ENCODE assay signal across 26 cellular contexts in genomic region chr1:233998926-233999325, GRCh38.
DNase-seq lines count a peak whose midpoint lies in the region; ATAC-seq and TF ChIP-seq lines count a peak whose summit lies in the region.
"Had no signal": no experiment of that assay in that cellular context is flagged by ENCODE, and none has a peak within 500 bp of the region (broad histone marks: within the 10 kb centered on the region; RNA-seq: fewer than 3 reads in every experiment).

No MANE protein-coding gene starts in this region.

- peak overlapping the region; percentile 33 for H3K4me3 ChIP-seq in SJCRH30
- peak overlapping the region; percentile 33 for H3K4me3 ChIP-seq in neural cell (ENCODE audit: low read length)
- H3K4me3 ChIP-seq: dorsolateral prefrontal cortex, sigmoid colon, suprapubic skin, uterus had no signal

- ATAC-seq in T-helper 17 cell (no peak), GM21367 (IDR thresholded peaks at IDR 0.05; ENCODE audit: unreplicated experiment) (no peak)
- ATAC-seq: left cardiac atrium; naive thymus-derived CD8-positive, alpha-beta T cell had no signal

- peaks cover 17% of the 10 kb centered on the region for H3F3A ChIP-seq in neural cell (ENCODE audit: insufficient read depth, low read length, poor library complexity, severe bottlenecking)

- no peaks in the 10 kb centered on the region for H3K27me3 ChIP-seq in SJCRH30
- H3K27me3 ChIP-seq in neural cell (ENCODE audit: insufficient read depth, low read depth, low read length): no peaks in the 10 kb centered on the region
- H3K27me3 ChIP-seq: dorsolateral prefrontal cortex, sigmoid colon, uterus had no signal

- H3K4me2 ChIP-seq in neural cell (ENCODE audit: low read length): peak overlapping the region; percentile 42

- no peak overlapping the region for H3K27ac Mint-ChIP-seq in T-helper 17 cell
- H3K27ac Mint-ChIP-seq: activated B cell treated with CpG ODN at 0.5 μM for 24 hours; activated CD4-positive, alpha-beta memory T cell treated with anti-CD3 and anti-CD28 coated beads for 36 hours; B cell; HFFc6; memory B cell; naive thymus-derived CD8-positive, alpha-beta T cell had no signal

- H2AFZ ChIP-seq in neural cell (ENCODE audit: low read depth, low read length): no peak overlapping the region
- H2AFZ ChIP-seq: parathyroid adenoma had no signal

- peak overlapping the region; percentile 89 for H3K27ac ChIP-seq in SJCRH30
- peak overlapping the region; percentile 86 for H3K27ac ChIP-seq in neural cell (ENCODE audit: low read length)
- H3K27ac ChIP-seq: 22Rv1, epithelial cell of prostate, parathyroid adenoma, sigmoid colon, suprapubic skin, uterus had no signal

- DNase-seq in NCI-H146 (lab: John Stamatoyannopoulos, UW) (peak; percentile 11), NCI-H146 treated with DMSO at 0.1 percent for 48 hours (lab: John Stamatoyannopoulos, UW; ENCODE audit: unreplicated experiment) (no peak), NCI-H345 (lab: John Stamatoyannopoulos, UW) (peak; percentile 48), SJCRH30 (peak; percentile 84 to 93), inferior parietal cortex (ENCODE audit: extremely low spot score) (no peak), T-helper 17 cell (no peak)
- DNase-seq: activated B cell treated with CpG ODN at 0.5 μM for 24 hours; activated CD4-positive, alpha-beta memory T cell treated with anti-CD3 and anti-CD28 coated beads for 36 hours; caudate nucleus; dorsolateral prefrontal cortex; HFFc6; Kasumi-1; left cardiac atrium; naive thymus-derived CD8-positive, alpha-beta T cell; NCI-H1048; NK-92 treated with Interleukin-12 subunit alpha and Interleukin-12 subunit beta, amount 100 ng/mL, for 24 hours; sigmoid colon; uterus had no signal

- H3K9me2 ChIP-seq in neural cell (ENCODE audit: insufficient read depth, low read length): no peaks in the 10 kb centered on the region

- peaks cover 2% of the 10 kb centered on the region for H3K36me3 Mint-ChIP-seq in T-helper 17 cell (ENCODE audit: low read depth)
- H3K36me3 Mint-ChIP-seq: activated CD4-positive, alpha-beta memory T cell treated with anti-CD3 and anti-CD28 coated beads for 36 hours; memory B cell; naive thymus-derived CD8-positive, alpha-beta T cell had no signal

- TF ChIP-seq CTCF in neural cell (IDR thresholded peaks at IDR 0.05; ENCODE audit: poor library complexity, severe bottlenecking): no peak

- no peak for TF ChIP-seq RAD21 in neural cell (conservative IDR thresholded peaks at IDR 0.05)

- H3K27me3 Mint-ChIP-seq in T-helper 17 cell: peaks cover 28% of the 10 kb centered on the region

- H3K4me1 ChIP-seq in SJCRH30: peaks cover 16% of the 10 kb centered on the region
- H3K4me1 ChIP-seq: parathyroid adenoma, sigmoid colon, suprapubic skin, uterus had no signal

- no peak overlapping the region for H3K4me3 Mint-ChIP-seq in T-helper 17 cell
- H3K4me3 Mint-ChIP-seq: activated B cell treated with CpG ODN at 0.5 μM for 24 hours; activated CD4-positive, alpha-beta memory T cell treated with anti-CD3 and anti-CD28 coated beads for 36 hours; B cell; HFFc6; memory B cell; naive thymus-derived CD8-positive, alpha-beta T cell had no signal

- no peaks in the 10 kb centered on the region for H3K79me2 ChIP-seq in neural cell (replicated peaks; ENCODE audit: insufficient read depth, low read length)
- H3K79me2 ChIP-seq: parathyroid adenoma had no signal

- H4K20me1 ChIP-seq in neural cell (ENCODE audit: insufficient read depth): no peaks in the 10 kb centered on the region

- no peaks in the 10 kb centered on the region for H3K36me3 ChIP-seq in SJCRH30
- H3K36me3 ChIP-seq in neural cell (ENCODE audit: insufficient read depth, low read length): no peaks in the 10 kb centered on the region
- H3K36me3 ChIP-seq: sigmoid colon, suprapubic skin, uterus had no signal

- H3K9ac ChIP-seq in neural cell (ENCODE audit: low read length): peak overlapping the region; percentile 55
- H3K9ac ChIP-seq: parathyroid adenoma had no signal

- H3K9me3 ChIP-seq in SJCRH30 (replicated peaks) (no peaks in the 10 kb centered on the region), neural cell (ENCODE audit: low read length) (no peaks in the 10 kb centered on the region), T-helper 17 cell (ENCODE audit: control insufficient read depth, low read length, poor library complexity, severe bottlenecking) (no peaks in the 10 kb centered on the region)
- H3K9me3 ChIP-seq: sigmoid colon, suprapubic skin, uterus had no signal

- H3K4me1 Mint-ChIP-seq in T-helper 17 cell: no peaks in the 10 kb centered on the region
- H3K4me1 Mint-ChIP-seq: activated B cell treated with CpG ODN at 0.5 μM for 24 hours; B cell; memory B cell; naive thymus-derived CD8-positive, alpha-beta T cell had no signal

- TF ChIP-seq EP300 in neural cell (conservative IDR thresholded peaks at IDR 0.05; ENCODE audit: poor library complexity, severe bottlenecking): peak; percentile 89

TF ChIP-seq in neural cell, 6 proteins besides CTCF, POLR2A, EP300 and RAD21:
- TF ChIP-seq SMC3 (conservative IDR thresholded peaks at IDR 0.05; ENCODE audit: poor library complexity) (no peak), POLR2AphosphoS5 (IDR thresholded peaks at IDR 0.05) (peak; percentile 65), MXI1 (conservative IDR thresholded peaks at IDR 0.05; ENCODE audit: poor library complexity, severe bottlenecking) (no peak), EZH2 (IDR thresholded peaks at IDR 0.05; ENCODE audit: borderline replicate concordance, insufficient read depth, low read length, poor library complexity, severe bottlenecking) (no peak), REST (IDR thresholded peaks at IDR 0.05; ENCODE audit: borderline replicate concordance) (peak; percentile 74)

Comparison
In these comparisons a context has a peak if more than half of its experiments do, and no peak if none do; other contexts are left out.
1. DNase-seq: peak in NCI-H146 (single experiment), NCI-H345 (single experiment) and SJCRH30 (2 of 2); none in NCI-H146 treated with DMSO at 0.1 percent for 48 hours (single experiment), inferior parietal cortex (single experiment) and T-helper 17 cell (0 of 3).